ENCODE assay signal across 20 cellular contexts in genomic region chr10:18142151-18142550, GRCh38. TPM values are rescaled to one million over a fixed set of nuclear protein-coding genes. Genes with fewer than 3 reads are reported as not detected.
DNase-seq lines count a peak whose midpoint lies in the region; ATAC-seq and TF ChIP-seq lines count a peak whose summit lies in the region.
"Had no signal": no experiment of that assay in that cellular context is flagged by ENCODE, and none has a peak within 500 bp of the region (broad histone marks: within the 10 kb centered on the region; RNA-seq: fewer than 3 reads in every experiment).

No MANE protein-coding gene starts in this region.

- peak overlapping the region; percentile 90 for H3K4me3 ChIP-seq in endodermal cell (ENCODE audit: low read length)
- H3K4me3 ChIP-seq in muscle layer of colon (ENCODE audit: low read depth in 1 of 2, low read length in 2 of 2) = peak overlapping the region in 1 of 2 donors; percentile 87
- H3K4me3 ChIP-seq in transverse colon = peak overlapping the region in 2 of 4 donors; percentile 68 to 75

- no peak for TF ChIP-seq EP300 in transverse colon (IDR thresholded peaks at IDR 0.05; ENCODE audit: low read depth)

- H3K4me3 Mint-ChIP-seq in endodermal cell (no peak overlapping the region), immature natural killer cell (no peak overlapping the region)

- H3K9ac ChIP-seq in endodermal cell (ENCODE audit: extremely low read depth, low read length, poor library complexity, severe bottlenecking) (no peak overlapping the region), muscle layer of colon (ENCODE audit: low read length) (no peak overlapping the region)
- H3K9ac ChIP-seq: SK-N-SH had no signal

- H3K9me3 ChIP-seq in endodermal cell (ENCODE audit: control insufficient read depth, low read length) (no peaks in the 10 kb centered on the region), muscle layer of colon (ENCODE audit: low read length) (no peaks in the 10 kb centered on the region), transverse colon (no peaks in the 10 kb centered on the region)
- H3K9me3 ChIP-seq: SK-N-SH had no signal

- H3K36me3 Mint-ChIP-seq in endodermal cell (ENCODE audit: low read depth) (no peaks in the 10 kb centered on the region), immature natural killer cell (no peaks in the 10 kb centered on the region)

- H3K9me3 Mint-ChIP-seq in endodermal cell (no peaks in the 10 kb centered on the region), immature natural killer cell (peaks cover 0 to 3% (median 0%) of the 10 kb centered on the region in 6 donors)

- 86 to 89% methylated on average over 3 to 4 of the region's 4 CpGs for WGBS in endodermal cell (ENCODE audit: insufficient coverage in 1 of 2, insufficient read length in 1 of 2), 2 experiments
- 58 to 72% methylated on average over 4 of the region's 4 CpGs for WGBS in transverse colon (ENCODE audit: low coverage in 1 of 2), 2 donors

- H3K36me3 ChIP-seq in endodermal cell (ENCODE audit: control insufficient read depth, insufficient read depth, low read length) = no peaks in the 10 kb centered on the region
- H3K36me3 ChIP-seq in muscle layer of colon (ENCODE audit: insufficient read depth, low read length) = no peaks in the 10 kb centered on the region
- H3K36me3 ChIP-seq in transverse colon = no peaks in the 10 kb centered on the region

- intact Hi-C loops in transverse colon (cut with DNase I; ENCODE audit: low total_unique reads) = no loop called here

- no peak for TF ChIP-seq POLR2A in transverse colon (IDR thresholded peaks at IDR 0.05)

- H3K27ac Mint-ChIP-seq in endodermal cell (no peak overlapping the region), immature natural killer cell (no peak overlapping the region)

- H3K4me1 Mint-ChIP-seq in endodermal cell (no peaks in the 10 kb centered on the region), immature natural killer cell (peaks cover 0 to 3% of the 10 kb centered on the region in 2 donors)

- H3K27me3 ChIP-seq in endodermal cell (ENCODE audit: control insufficient read depth, insufficient read depth, low read length, poor library complexity, severe bottlenecking) (peaks cover 26% of the 10 kb centered on the region), muscle layer of colon (ENCODE audit: control insufficient read depth in 1 of 2, insufficient read depth in 2 of 2, low read length in 2 of 2) (no peaks in the 10 kb centered on the region), transverse colon (peaks cover 9% of the 10 kb centered on the region)

- H3K4me1 ChIP-seq in endodermal cell (ENCODE audit: control insufficient read depth, insufficient read depth, low read length) (peaks cover 5% of the 10 kb centered on the region), muscle layer of colon (ENCODE audit: insufficient read depth, low read length) (peaks cover 34% of the 10 kb centered on the region), transverse colon (peaks cover 6 to 18% (median 12%) of the 10 kb centered on the region in 4 donors)

- H3K27ac ChIP-seq in endodermal cell (ENCODE audit: low read depth, low read length) (no peak overlapping the region), muscle layer of colon (ENCODE audit: low read depth, low read length) (peak overlapping the region; percentile 94), transverse colon (peak overlapping the region; percentile 88 to 94 (median 89))
- H3K27ac ChIP-seq: C4-2B had no signal

- TF ChIP-seq CTCF in endodermal cell (conservative IDR thresholded peaks at IDR 0.05) (no peak), transverse colon (IDR thresholded peaks at IDR 0.05) (no peak)

- peak; percentile 28 for DNase-seq in NOMO-1 treated with DMSO at 0.1 percent for 48 hours (lab: John Stamatoyannopoulos, UW; ENCODE audit: unreplicated experiment)
- DNase-seq in NOMO-1 treated with dmso at 0.1 percent for 144 hours (lab: John Stamatoyannopoulos, UW; ENCODE audit: unreplicated experiment) = no peak
- DNase-seq in endodermal cell = no peak
- DNase-seq in transverse colon = no peak
- DNase-seq in immature natural killer cell = no peak
- no peak for DNase-seq in effector CD8-positive, alpha-beta T cell (lab: John Stamatoyannopoulos, UW)
- DNase-seq: activated CD4-positive, alpha-beta T cell treated with anti-CD3 and anti-CD28 coated beads for 48 hours; activated CD8-positive, alpha-beta memory T cell treated with anti-CD3 and anti-CD28 coated beads, Interleukin-2, amount 50 U/mL, for 48 hours; activated gamma-delta T cell treated with Interleukin-2 at 50 U/mL for 16 hours; DMS 273 treated with DMSO at 0.1 percent for 48 hours; KG1; NCI-H1092; occipital lobe; SK-N-SH; stimulated activated CD4-positive, alpha-beta T cell treated with anti-CD3 and anti-CD28 coated beads, Interleukin-4, amount 100 ng/mL, for 1 hour had no signal

- H3K27me3 Mint-ChIP-seq in endodermal cell (ENCODE audit: insufficient read depth) = peaks cover 26% of the 10 kb centered on the region
- H3K27me3 Mint-ChIP-seq in immature natural killer cell (ENCODE audit: low read depth in 3 of 3) = peaks cover 4 to 13% (median 12%) of the 10 kb centered on the region in 3 donors

- in situ Hi-C loops in transverse colon (cut with MboI; ENCODE audit: low pct_ligation_motif_present in 1 of 4, low pct_unique_long_range_greater_than_20kb in 1 of 4, low sequenced_read_pairs in 3 of 4) = no loop called here

- no peak for ATAC-seq in GM19455 (IDR thresholded peaks at IDR 0.05; ENCODE audit: unreplicated experiment)

RNA-seq across cellular contexts. Expression of gene CACNB2, which starts 1.9 kb away (rescaled TPM):
- total RNA-seq in endodermal cell (1 to 10 TPM; 1.9 to 4.6 TPM), transverse colon (100 to 1,000 TPM in 1 of 4 donors, 10 to 100 TPM in 3; 16.2 to 338 (median 23.7) TPM)
- polyA plus RNA-seq in endodermal cell (2013, experiment 1 of 2) = 1.6 TPM
- polyA plus RNA-seq in endodermal cell (2013, experiment 2 of 2) = 0.91 TPM
- polyA plus RNA-seq in immature natural killer cell = under 1 TPM in 1 of 3 donors, not detected in 2; 0.21 TPM
- total RNA-seq: A172, epithelial cell of proximal tubule had no signal
